ENCODE assay signal across 1 cellular context in the genomic region with DNA sequence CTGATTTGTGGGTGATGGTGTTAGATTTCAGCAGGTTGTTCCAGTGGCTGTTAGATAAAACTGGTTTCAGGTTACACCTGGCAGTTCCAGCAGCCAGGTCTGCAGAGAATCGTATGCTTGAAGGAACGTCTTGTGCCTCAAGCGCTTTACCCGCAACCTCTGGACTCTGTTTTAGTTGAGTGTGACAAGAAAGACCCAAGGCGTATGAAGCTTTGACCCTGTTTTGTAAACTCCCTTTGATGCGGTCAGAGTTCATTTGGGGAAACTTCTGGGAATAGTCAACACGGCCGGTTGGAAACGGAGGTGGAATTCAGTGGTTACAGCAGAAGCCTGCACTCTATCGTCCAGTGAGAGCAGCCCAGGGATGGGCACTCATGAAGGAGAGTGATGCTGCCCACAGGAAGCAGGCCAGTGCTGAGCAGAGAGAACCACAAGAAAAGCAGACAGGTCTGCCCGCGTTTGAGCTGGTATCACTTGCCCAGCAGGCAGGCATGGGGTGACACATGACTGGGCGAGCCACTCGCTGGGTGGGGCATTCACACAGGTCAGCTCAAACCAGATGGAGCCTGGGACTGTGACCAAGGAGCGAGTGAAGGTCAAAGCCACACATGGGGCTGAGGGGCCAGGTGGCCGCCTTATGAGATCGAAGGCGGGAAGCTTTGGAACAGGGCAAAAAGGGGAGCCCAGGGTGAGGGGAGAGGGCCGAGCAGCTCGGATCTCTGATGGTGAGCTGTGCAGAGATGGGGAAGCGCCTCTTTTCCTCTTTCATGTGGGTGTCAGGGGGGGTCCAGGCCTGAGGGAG.
TF ChIP-seq lines count a peak whose summit lies in the region.

No MANE protein-coding gene starts in this region.

TF ChIP-seq in SK-N-SH, 30 proteins besides CTCF, POLR2A, EP300 and RAD21 (continued from another document):
- TF ChIP-seq, protein P1, sequence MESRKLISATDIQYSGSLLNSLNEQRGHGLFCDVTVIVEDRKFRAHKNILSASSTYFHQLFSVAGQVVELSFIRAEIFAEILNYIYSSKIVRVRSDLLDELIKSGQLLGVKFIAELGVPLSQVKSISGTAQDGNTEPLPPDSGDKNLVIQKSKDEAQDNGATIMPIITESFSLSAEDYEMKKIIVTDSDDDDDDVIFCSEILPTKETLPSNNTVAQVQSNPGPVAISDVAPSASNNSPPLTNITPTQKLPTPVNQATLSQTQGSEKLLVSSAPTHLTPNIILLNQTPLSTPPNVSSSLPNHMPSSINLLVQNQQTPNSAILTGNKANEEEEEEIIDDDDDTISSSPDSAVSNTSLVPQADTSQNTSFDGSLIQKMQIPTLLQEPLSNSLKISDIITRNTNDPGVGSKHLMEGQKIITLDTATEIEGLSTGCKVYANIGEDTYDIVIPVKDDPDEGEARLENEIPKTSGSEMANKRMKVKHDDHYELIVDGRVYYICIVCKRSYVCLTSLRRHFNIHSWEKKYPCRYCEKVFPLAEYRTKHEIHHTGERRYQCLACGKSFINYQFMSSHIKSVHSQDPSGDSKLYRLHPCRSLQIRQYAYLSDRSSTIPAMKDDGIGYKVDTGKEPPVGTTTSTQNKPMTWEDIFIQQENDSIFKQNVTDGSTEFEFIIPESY (IDR thresholded peaks at IDR 0.05; ENCODE audit: borderline replicate concordance, low read depth) = no peak
- no peak for TF ChIP-seq NFIC (IDR thresholded peaks at IDR 0.05; ENCODE audit: borderline replicate concordance)
- TF ChIP-seq GATA2 (CRISPR knock-in tag; IDR thresholded peaks at IDR 0.05) = no peak
- no peak for TF ChIP-seq CHD2 (IDR thresholded peaks at IDR 0.05; ENCODE audit: low read length, partially characterized antibody)
- TF ChIP-seq JUND (IDR thresholded peaks at IDR 0.05) = no peak
- TF ChIP-seq, protein P2, sequence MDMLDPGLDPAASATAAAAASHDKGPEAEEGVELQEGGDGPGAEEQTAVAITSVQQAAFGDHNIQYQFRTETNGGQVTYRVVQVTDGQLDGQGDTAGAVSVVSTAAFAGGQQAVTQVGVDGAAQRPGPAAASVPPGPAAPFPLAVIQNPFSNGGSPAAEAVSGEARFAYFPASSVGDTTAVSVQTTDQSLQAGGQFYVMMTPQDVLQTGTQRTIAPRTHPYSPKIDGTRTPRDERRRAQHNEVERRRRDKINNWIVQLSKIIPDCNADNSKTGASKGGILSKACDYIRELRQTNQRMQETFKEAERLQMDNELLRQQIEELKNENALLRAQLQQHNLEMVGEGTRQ (IDR thresholded peaks at IDR 0.05; ENCODE audit: borderline replicate concordance, low read depth, low read length) = no peak
- no peak for TF ChIP-seq SIN3A (IDR thresholded peaks at IDR 0.05; ENCODE audit: borderline replicate concordance, low read depth, low read length)
- TF ChIP-seq, protein P3, sequence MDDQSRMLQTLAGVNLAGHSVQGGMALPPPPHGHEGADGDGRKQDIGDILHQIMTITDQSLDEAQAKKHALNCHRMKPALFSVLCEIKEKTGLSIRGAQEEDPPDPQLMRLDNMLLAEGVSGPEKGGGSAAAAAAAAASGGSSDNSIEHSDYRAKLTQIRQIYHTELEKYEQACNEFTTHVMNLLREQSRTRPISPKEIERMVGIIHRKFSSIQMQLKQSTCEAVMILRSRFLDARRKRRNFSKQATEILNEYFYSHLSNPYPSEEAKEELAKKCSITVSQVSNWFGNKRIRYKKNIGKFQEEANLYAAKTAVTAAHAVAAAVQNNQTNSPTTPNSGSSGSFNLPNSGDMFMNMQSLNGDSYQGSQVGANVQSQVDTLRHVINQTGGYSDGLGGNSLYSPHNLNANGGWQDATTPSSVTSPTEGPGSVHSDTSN (IDR thresholded peaks at IDR 0.05) = no peak
- TF ChIP-seq, protein P4, sequence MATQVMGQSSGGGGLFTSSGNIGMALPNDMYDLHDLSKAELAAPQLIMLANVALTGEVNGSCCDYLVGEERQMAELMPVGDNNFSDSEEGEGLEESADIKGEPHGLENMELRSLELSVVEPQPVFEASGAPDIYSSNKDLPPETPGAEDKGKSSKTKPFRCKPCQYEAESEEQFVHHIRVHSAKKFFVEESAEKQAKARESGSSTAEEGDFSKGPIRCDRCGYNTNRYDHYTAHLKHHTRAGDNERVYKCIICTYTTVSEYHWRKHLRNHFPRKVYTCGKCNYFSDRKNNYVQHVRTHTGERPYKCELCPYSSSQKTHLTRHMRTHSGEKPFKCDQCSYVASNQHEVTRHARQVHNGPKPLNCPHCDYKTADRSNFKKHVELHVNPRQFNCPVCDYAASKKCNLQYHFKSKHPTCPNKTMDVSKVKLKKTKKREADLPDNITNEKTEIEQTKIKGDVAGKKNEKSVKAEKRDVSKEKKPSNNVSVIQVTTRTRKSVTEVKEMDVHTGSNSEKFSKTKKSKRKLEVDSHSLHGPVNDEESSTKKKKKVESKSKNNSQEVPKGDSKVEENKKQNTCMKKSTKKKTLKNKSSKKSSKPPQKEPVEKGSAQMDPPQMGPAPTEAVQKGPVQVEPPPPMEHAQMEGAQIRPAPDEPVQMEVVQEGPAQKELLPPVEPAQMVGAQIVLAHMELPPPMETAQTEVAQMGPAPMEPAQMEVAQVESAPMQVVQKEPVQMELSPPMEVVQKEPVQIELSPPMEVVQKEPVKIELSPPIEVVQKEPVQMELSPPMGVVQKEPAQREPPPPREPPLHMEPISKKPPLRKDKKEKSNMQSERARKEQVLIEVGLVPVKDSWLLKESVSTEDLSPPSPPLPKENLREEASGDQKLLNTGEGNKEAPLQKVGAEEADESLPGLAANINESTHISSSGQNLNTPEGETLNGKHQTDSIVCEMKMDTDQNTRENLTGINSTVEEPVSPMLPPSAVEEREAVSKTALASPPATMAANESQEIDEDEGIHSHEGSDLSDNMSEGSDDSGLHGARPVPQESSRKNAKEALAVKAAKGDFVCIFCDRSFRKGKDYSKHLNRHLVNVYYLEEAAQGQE (IDR thresholded peaks at IDR 0.05; ENCODE audit: low read depth, low read length) = no peak
- no peak for TF ChIP-seq TAF1 (IDR thresholded peaks at IDR 0.05; ENCODE audit: borderline replicate concordance, low read depth, low read length)
- no peak for TF ChIP-seq RCOR1 (IDR thresholded peaks at IDR 0.05; ENCODE audit: low read length)
- no peak for TF ChIP-seq RXRA (IDR thresholded peaks at IDR 0.05; ENCODE audit: borderline replicate concordance, low read depth)
